1 cellular context compared by ENCODE assay signal in the genomic region with DNA sequence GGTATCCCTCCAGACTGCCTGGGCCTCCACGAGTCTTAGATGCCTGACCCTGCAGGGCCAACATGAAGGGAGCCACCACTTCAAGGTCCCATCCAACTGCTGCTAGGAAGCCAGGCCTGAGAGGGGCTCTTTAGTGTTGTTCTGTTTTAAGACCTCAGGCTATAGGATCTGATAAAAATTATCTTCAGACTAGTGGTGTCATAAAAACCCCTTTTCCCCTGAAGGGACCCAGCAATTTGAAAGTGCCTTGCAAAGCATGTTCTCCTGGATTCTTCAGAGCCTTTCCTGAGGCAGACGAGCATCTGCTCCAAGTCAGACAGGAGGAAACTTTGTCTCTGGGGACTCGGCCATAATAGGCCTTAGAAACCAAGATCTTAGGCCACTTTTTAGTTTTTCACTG.
TF ChIP-seq lines count a peak whose summit lies in the region.

No MANE protein-coding gene starts in this region.

TF ChIP-seq in WTC11, 78 proteins besides CTCF, POLR2A, EP300 and RAD21 (continued from another document):
- TF ChIP-seq KAT7 (CRISPR knock-in tag; IDR thresholded peaks at IDR 0.05; ENCODE audit: borderline replicate concordance) (no peak), ZNF425 (CRISPR knock-in tag; conservative IDR thresholded peaks at IDR 0.05) (no peak), ZBTB21 (CRISPR knock-in tag; IDR thresholded peaks at IDR 0.05; ENCODE audit: borderline replicate concordance) (no peak), ZNF396 (CRISPR knock-in tag; IDR thresholded peaks at IDR 0.05; ENCODE audit: borderline replicate concordance) (no peak)
- TF ChIP-seq, protein P1, sequence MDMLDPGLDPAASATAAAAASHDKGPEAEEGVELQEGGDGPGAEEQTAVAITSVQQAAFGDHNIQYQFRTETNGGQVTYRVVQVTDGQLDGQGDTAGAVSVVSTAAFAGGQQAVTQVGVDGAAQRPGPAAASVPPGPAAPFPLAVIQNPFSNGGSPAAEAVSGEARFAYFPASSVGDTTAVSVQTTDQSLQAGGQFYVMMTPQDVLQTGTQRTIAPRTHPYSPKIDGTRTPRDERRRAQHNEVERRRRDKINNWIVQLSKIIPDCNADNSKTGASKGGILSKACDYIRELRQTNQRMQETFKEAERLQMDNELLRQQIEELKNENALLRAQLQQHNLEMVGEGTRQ (CRISPR knock-in tag; IDR thresholded peaks at IDR 0.05) = no peak
